In the genomic region with DNA sequence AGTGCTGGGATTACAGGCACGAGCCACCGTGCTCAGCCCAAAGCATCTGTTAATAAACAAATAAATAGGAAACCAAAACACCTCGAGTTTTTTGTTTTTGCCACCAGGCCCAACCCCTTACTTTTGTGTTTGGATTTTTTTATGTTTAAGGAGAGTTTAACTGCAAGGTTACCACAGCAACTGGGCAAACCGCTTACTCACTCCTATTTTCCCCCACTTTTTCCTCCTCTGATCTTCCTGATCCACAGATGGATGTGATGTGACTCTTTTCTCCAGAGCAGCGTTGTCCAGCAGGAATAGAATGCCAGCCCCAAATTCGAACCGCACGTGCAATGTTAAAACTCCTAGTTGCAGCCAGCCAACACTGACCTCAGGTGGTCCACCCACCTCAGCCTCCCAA, we compare ENCODE assay signal across 31 cellular contexts. TPM values are rescaled to one million over a fixed set of nuclear protein-coding genes. Genes with fewer than 3 reads are reported as not detected.
"Had no signal": no experiment of that assay in that cellular context is flagged by ENCODE, and none has a peak within 500 bp of the region (broad histone marks: within the 10 kb centered on the region; RNA-seq: fewer than 3 reads in every experiment).

No MANE protein-coding gene starts in this region.

- DNase-seq: activated CD4-positive, alpha-beta T cell treated with anti-CD3 and anti-CD28 coated beads for 36 hours; activated CD4-positive, CD25-positive, alpha-beta regulatory T cell; activated CD8-positive, alpha-beta memory T cell treated with anti-CD3 and anti-CD28 coated beads, Interleukin-2, amount 10 ng/mL, durations not matched to agents 7 days and 5 days; activated CD8-positive, alpha-beta T cell treated with anti-CD3 and anti-CD28 coated beads, Interleukin-2, amount 10 ng/mL, durations not matched to agents 7 days and 5 days; activated naive CD8-positive, alpha-beta T cell treated with anti-CD3 and anti-CD28 coated beads, Interleukin-2, amount 50 U/mL, for 24 hours; activated T-cell treated with anti-CD3 and anti-CD28 coated beads, Interleukin-2, amount 50 U/mL, for 48 hours; dermis blood vessel endothelial cell; effector CD4-positive, alpha-beta T cell; esophagus squamous epithelium; gastrocnemius medialis; glutamatergic neuron; islet precursor cell; left colon; naive thymus-derived CD8-positive, alpha-beta T cell; ovary; right lobe of liver; stimulated activated CD4-positive, alpha-beta T cell treated with anti-CD3 and anti-CD28 coated beads, Interleukin-12 subunit alpha, Interleukin-12 subunit beta, amount 100 ng/mL, for 4 hours; stimulated activated CD4-positive, alpha-beta T cell treated with anti-CD3 and anti-CD28 coated beads, Interleukin-4, amount 100 ng/mL, for 24 hours; T-helper 1 cell had no signal

- H3K27ac ChIP-seq: epithelial cell of prostate, esophagus squamous epithelium, gastrocnemius medialis, hepatocyte, ovary, right lobe of liver, skin epidermis, vagina had no signal

- H3K27ac Mint-ChIP-seq: activated CD4-positive, alpha-beta T cell treated with anti-CD3 and anti-CD28 coated beads for 36 hours; activated CD8-positive, alpha-beta memory T cell treated with anti-CD3 and anti-CD28 coated beads, Interleukin-2, amount 10 ng/mL, durations not matched to agents 7 days and 5 days; activated CD8-positive, alpha-beta T cell treated with anti-CD3 and anti-CD28 coated beads, Interleukin-2, amount 10 ng/mL, durations not matched to agents 7 days and 5 days; activated naive CD4-positive, alpha-beta T cell treated with anti-CD3 and anti-CD28 coated beads, Interleukin-2, amount 50 U/mL, for 24 hours; activated naive CD8-positive, alpha-beta T cell treated with anti-CD3 and anti-CD28 coated beads, Interleukin-2, amount 50 U/mL, for 24 hours; activated T-helper 2 cell treated with anti-CD3 and anti-CD28 coated beads, Interferon-gamma antibody, Interleukin-2, Interleukin-4, amounts not matched to agents 10 μg/mL and 5 μg/mL and 100 μg/mL, durations not matched to agents 14 hours and 24 hours and 36 hours; naive thymus-derived CD8-positive, alpha-beta T cell; progenitor cell of endocrine pancreas; stimulated activated effector memory CD8-positive, alpha-beta T cell treated with anti-CD3 and anti-CD28 coated beads, Interleukin-12 subunit alpha, Interleukin-12 subunit beta, amount 100 ng/mL, for 72 hours; stimulated activated naive CD8-positive, alpha-beta T cell treated with anti-CD3 and anti-CD28 coated beads, Interleukin-15, Interleukin-2, amounts not matched to agents 100 ng/mL and 50 ng/mL, for 24 hours; T-helper 2 cell treated with Interferon-gamma antibody and Interleukin-4, amounts not matched to agents 5 μg/mL and 100 μg/mL, for 36 hours; type B pancreatic cell had no signal

- H3K36me3 ChIP-seq: esophagus squamous epithelium, gastrocnemius medialis, ovary, right lobe of liver, vagina had no signal

- H3K4me2 ChIP-seq: hepatocyte had no signal

- H3K36me3 Mint-ChIP-seq: activated CD8-positive, alpha-beta memory T cell treated with anti-CD3 and anti-CD28 coated beads, Interleukin-2, amount 10 ng/mL, durations not matched to agents 7 days and 5 days; activated naive CD4-positive, alpha-beta T cell treated with anti-CD3 and anti-CD28 coated beads, Interleukin-2, amount 50 U/mL, for 24 hours; naive thymus-derived CD8-positive, alpha-beta T cell; type B pancreatic cell had no signal

- H3K9me3 ChIP-seq: esophagus squamous epithelium, gastrocnemius medialis, ovary, right lobe of liver, vagina had no signal

- H3K79me2 ChIP-seq: hepatocyte had no signal

- FAIRE-seq: colon had no signal

- H3K9me3 Mint-ChIP-seq: activated naive CD4-positive, alpha-beta T cell treated with anti-CD3 and anti-CD28 coated beads, Interleukin-2, amount 50 U/mL, for 24 hours; activated naive CD8-positive, alpha-beta T cell treated with anti-CD3 and anti-CD28 coated beads, Interleukin-2, amount 50 U/mL, for 24 hours; activated T-helper 2 cell treated with anti-CD3 and anti-CD28 coated beads, Interferon-gamma antibody, Interleukin-2, Interleukin-4, amounts not matched to agents 10 μg/mL and 5 μg/mL and 100 μg/mL, durations not matched to agents 14 hours and 24 hours and 36 hours; naive thymus-derived CD8-positive, alpha-beta T cell; stimulated activated effector memory CD8-positive, alpha-beta T cell treated with anti-CD3 and anti-CD28 coated beads, Interleukin-12 subunit alpha, Interleukin-12 subunit beta, amount 100 ng/mL, for 72 hours; stimulated activated naive CD8-positive, alpha-beta T cell treated with anti-CD3 and anti-CD28 coated beads, Interleukin-15, Interleukin-2, amounts not matched to agents 100 ng/mL and 50 ng/mL, for 24 hours; T-helper 2 cell treated with Interferon-gamma antibody and Interleukin-4, amounts not matched to agents 5 μg/mL and 100 μg/mL, for 36 hours; type B pancreatic cell had no signal

- H3K27me3 ChIP-seq: ovary, right lobe of liver, vagina had no signal

- H3K4me1 ChIP-seq: gastrocnemius medialis had no signal

- H3K4me3 Mint-ChIP-seq: activated CD4-positive, alpha-beta T cell treated with anti-CD3 and anti-CD28 coated beads for 36 hours; activated CD8-positive, alpha-beta memory T cell treated with anti-CD3 and anti-CD28 coated beads, Interleukin-2, amount 10 ng/mL, durations not matched to agents 7 days and 5 days; activated CD8-positive, alpha-beta T cell treated with anti-CD3 and anti-CD28 coated beads, Interleukin-2, amount 10 ng/mL, durations not matched to agents 7 days and 5 days; activated naive CD4-positive, alpha-beta T cell treated with anti-CD3 and anti-CD28 coated beads, Interleukin-2, amount 50 U/mL, for 24 hours; activated naive CD8-positive, alpha-beta T cell treated with anti-CD3 and anti-CD28 coated beads, Interleukin-2, amount 50 U/mL, for 24 hours; naive thymus-derived CD8-positive, alpha-beta T cell; stimulated activated effector memory CD8-positive, alpha-beta T cell treated with anti-CD3 and anti-CD28 coated beads, Interleukin-12 subunit alpha, Interleukin-12 subunit beta, amount 100 ng/mL, for 72 hours; stimulated activated naive CD8-positive, alpha-beta T cell treated with anti-CD3 and anti-CD28 coated beads, Interleukin-15, Interleukin-2, amounts not matched to agents 100 ng/mL and 50 ng/mL, for 24 hours; T-helper 2 cell treated with Interferon-gamma antibody and Interleukin-4, amounts not matched to agents 5 μg/mL and 100 μg/mL, for 36 hours; type B pancreatic cell had no signal

- H2AFZ ChIP-seq: hepatocyte had no signal

- H3K4me3 ChIP-seq: esophagus squamous epithelium, gastrocnemius medialis, hepatocyte, ovary, right lobe of liver, skin epidermis, vagina had no signal

- ATAC-seq: activated CD4-positive, alpha-beta T cell treated with anti-CD3 and anti-CD28 coated beads for 36 hours; activated CD8-positive, alpha-beta memory T cell treated with anti-CD3 and anti-CD28 coated beads, Interleukin-2, amount 10 ng/mL, durations not matched to agents 7 days and 5 days; activated CD8-positive, alpha-beta T cell treated with anti-CD3 and anti-CD28 coated beads, Interleukin-2, amount 10 ng/mL, durations not matched to agents 7 days and 5 days; activated naive CD8-positive, alpha-beta T cell treated with anti-CD3 and anti-CD28 coated beads, Interleukin-2, amount 50 U/mL, for 24 hours; gastrocnemius medialis; left colon; naive thymus-derived CD8-positive, alpha-beta T cell; right lobe of liver; stimulated activated effector memory CD8-positive, alpha-beta T cell treated with anti-CD3 and anti-CD28 coated beads, Interleukin-12 subunit alpha, Interleukin-12 subunit beta, amount 100 ng/mL, for 72 hours had no signal

RNA-seq across cellular contexts. Expression of gene PNMA8B, which starts 2.1 kb away (rescaled TPM):
- total RNA-seq: activated CD8-positive, alpha-beta memory T cell treated with anti-CD3 and anti-CD28 coated beads, Interleukin-2, amount 10 ng/mL, durations not matched to agents 7 days and 5 days; activated T-helper 2 cell treated with anti-CD3 and anti-CD28 coated beads, Interferon-gamma antibody, Interleukin-2, Interleukin-4, amounts not matched to agents 10 μg/mL and 5 μg/mL and 100 μg/mL, durations not matched to agents 14 hours and 24 hours and 36 hours had no signal

RNA-seq across cellular contexts. Expression of gene PNMA8A, which starts 26.4 kb away (rescaled TPM):
- total RNA-seq: activated CD4-positive, alpha-beta T cell treated with anti-CD3 and anti-CD28 coated beads for 36 hours; activated CD8-positive, alpha-beta T cell treated with anti-CD3 and anti-CD28 coated beads, Interleukin-2, amount 10 ng/mL, durations not matched to agents 7 days and 5 days; activated T-helper 2 cell treated with anti-CD3 and anti-CD28 coated beads, Interferon-gamma antibody, Interleukin-2, Interleukin-4, amounts not matched to agents 10 μg/mL and 5 μg/mL and 100 μg/mL, durations not matched to agents 14 hours and 24 hours and 36 hours had no signal
- polyA plus RNA-seq: naive thymus-derived CD8-positive, alpha-beta T cell had no signal
